Comparison of ENCODE assay signal across 8 cellular contexts in genomic region chr4:52052475-52052780, GRCh38. TPM values are rescaled to one million over a fixed set of nuclear protein-coding genes. Genes with fewer than 3 reads are reported as not detected.
DNase-seq lines count a peak whose midpoint lies in the region; ATAC-seq and TF ChIP-seq lines count a peak whose summit lies in the region.

No MANE protein-coding gene starts in this region.

- no peak for TF ChIP-seq CTCF in coronary artery (IDR thresholded peaks at IDR 0.05)

- CTCF ChIA-PET in activated CD4-positive, alpha-beta T cell treated with anti-CD3 and anti-CD28 coated beads, Interleukin-2, amount 10 ng/mL, durations not matched to agents 7 days and 5 days (lab: Charles Lee): no interaction called here

- H3K27ac Mint-ChIP-seq in activated CD4-positive, alpha-beta T cell treated with anti-CD3 and anti-CD28 coated beads, Interleukin-2, amount 10 ng/mL, durations not matched to agents 24 days and 14 days: no peak overlapping the region
- no peak overlapping the region for H3K27ac Mint-ChIP-seq in activated CD4-positive, alpha-beta T cell treated with anti-CD3 and anti-CD28 coated beads, Interleukin-2, amount 10 ng/mL, durations not matched to agents 7 days and 5 days
- peak overlapping the region in 3 of 6 donors; percentile 18 to 71 (median 34) for H3K27ac Mint-ChIP-seq in naive B cell

- DNase-seq in activated CD4-positive, alpha-beta T cell treated with anti-CD3 and anti-CD28 coated beads, Interleukin-2, amount 10 ng/mL, durations not matched to agents 24 days and 14 days: no peak
- DNase-seq in activated CD4-positive, alpha-beta T cell treated with anti-CD3 and anti-CD28 coated beads, Interleukin-2, amount 10 ng/mL, durations not matched to agents 7 days and 5 days: no peak
- DNase-seq in coronary artery (ENCODE audit: low spot score) (no peak), naive B cell (peak; percentile 9), NCI-H2227 (lab: John Stamatoyannopoulos, UW; ENCODE audit: unreplicated experiment) (no peak), foreskin melanocyte (no peak), NCI-H2196 treated with DMSO at 0.1 percent for 48 hours (lab: John Stamatoyannopoulos, UW; ENCODE audit: unreplicated experiment) (no peak)

- ATAC-seq in HG03064 (IDR thresholded peaks at IDR 0.05; ENCODE audit: low read depth, unreplicated experiment) (peak; percentile 40), naive B cell (ENCODE audit: low read depth in 2 of 2) (peak; percentile 48 to 56)

- intact Hi-C loops in activated CD4-positive, alpha-beta T cell treated with anti-CD3 and anti-CD28 coated beads, Interleukin-2, amount 10 ng/mL, durations not matched to agents 24 days and 14 days (cut with micrococcal nuclease): no loop called here

- H3K4me3 ChIP-seq in coronary artery: peak overlapping the region; percentile 74

- H3K27me3 Mint-ChIP-seq in activated CD4-positive, alpha-beta T cell treated with anti-CD3 and anti-CD28 coated beads, Interleukin-2, amount 10 ng/mL, durations not matched to agents 24 days and 14 days: peaks cover 65% of the 10 kb centered on the region
- peaks cover 63% of the 10 kb centered on the region for H3K27me3 Mint-ChIP-seq in activated CD4-positive, alpha-beta T cell treated with anti-CD3 and anti-CD28 coated beads, Interleukin-2, amount 10 ng/mL, durations not matched to agents 7 days and 5 days
- H3K27me3 Mint-ChIP-seq in naive B cell: peaks cover 28 to 63% (median 56%) of the 10 kb centered on the region in 3 donors

- POLR2A ChIA-PET in activated CD4-positive, alpha-beta T cell treated with anti-CD3 and anti-CD28 coated beads, Interleukin-2, amount 10 ng/mL, durations not matched to agents 7 days and 5 days (lab: Charles Lee): no interaction called here

- H3K27ac ChIP-seq in coronary artery: peak overlapping the region in 1 of 2 donors; percentile 61

- no peaks in the 10 kb centered on the region for H3K36me3 Mint-ChIP-seq in activated CD4-positive, alpha-beta T cell treated with anti-CD3 and anti-CD28 coated beads, Interleukin-2, amount 10 ng/mL, durations not matched to agents 24 days and 14 days (ENCODE audit: low read depth)
- no peaks in the 10 kb centered on the region for H3K36me3 Mint-ChIP-seq in activated CD4-positive, alpha-beta T cell treated with anti-CD3 and anti-CD28 coated beads, Interleukin-2, amount 10 ng/mL, durations not matched to agents 7 days and 5 days (ENCODE audit: low read depth)
- H3K36me3 Mint-ChIP-seq in naive B cell: peaks cover 0 to 8% of the 10 kb centered on the region in 2 donors

- no peaks in the 10 kb centered on the region for H3K9me3 Mint-ChIP-seq in activated CD4-positive, alpha-beta T cell treated with anti-CD3 and anti-CD28 coated beads, Interleukin-2, amount 10 ng/mL, durations not matched to agents 24 days and 14 days
- no peaks in the 10 kb centered on the region for H3K9me3 Mint-ChIP-seq in activated CD4-positive, alpha-beta T cell treated with anti-CD3 and anti-CD28 coated beads, Interleukin-2, amount 10 ng/mL, durations not matched to agents 7 days and 5 days
- H3K9me3 Mint-ChIP-seq in naive B cell: peaks cover 0 to 6% (median under 1%) of the 10 kb centered on the region in 7 donors

- H3K4me3 Mint-ChIP-seq in activated CD4-positive, alpha-beta T cell treated with anti-CD3 and anti-CD28 coated beads, Interleukin-2, amount 10 ng/mL, durations not matched to agents 24 days and 14 days: peak overlapping the region; percentile 29
- no peak overlapping the region for H3K4me3 Mint-ChIP-seq in activated CD4-positive, alpha-beta T cell treated with anti-CD3 and anti-CD28 coated beads, Interleukin-2, amount 10 ng/mL, durations not matched to agents 7 days and 5 days
- peak overlapping the region; percentile 71 to 92 (median 88) for H3K4me3 Mint-ChIP-seq in naive B cell

- H3K4me1 Mint-ChIP-seq in activated CD4-positive, alpha-beta T cell treated with anti-CD3 and anti-CD28 coated beads, Interleukin-2, amount 10 ng/mL, durations not matched to agents 24 days and 14 days: peaks cover 6% of the 10 kb centered on the region
- peaks cover 15% of the 10 kb centered on the region for H3K4me1 Mint-ChIP-seq in activated CD4-positive, alpha-beta T cell treated with anti-CD3 and anti-CD28 coated beads, Interleukin-2, amount 10 ng/mL, durations not matched to agents 7 days and 5 days
- H3K4me1 Mint-ChIP-seq in naive B cell: peaks cover 15 to 27% (median 23%) of the 10 kb centered on the region in 3 donors

RNA-seq across cellular contexts. Expression of gene SPATA18, which starts 1.3 kb away (rescaled TPM):
- total RNA-seq in activated CD4-positive, alpha-beta T cell treated with anti-CD3 and anti-CD28 coated beads, Interleukin-2, amount 10 ng/mL, durations not matched to agents 24 days and 14 days: 0.07 TPM in 1 of 2 replicates, not detected in the other
- under 1 TPM; 0.35 to 0.73 TPM for total RNA-seq in activated CD4-positive, alpha-beta T cell treated with anti-CD3 and anti-CD28 coated beads, Interleukin-2, amount 10 ng/mL, durations not matched to agents 7 days and 5 days
- polyA plus RNA-seq in naive B cell (ENCODE audit: low read depth in 6 of 6): 1 to 10 TPM in 3 of 6 donors, under 1 TPM in 2, not detected in 1; 0.11 to 2.2 (median 1.6) TPM

RNA-seq across cellular contexts. Expression of gene SGCB, which starts 14.3 kb away (rescaled TPM):
- total RNA-seq in activated CD4-positive, alpha-beta T cell treated with anti-CD3 and anti-CD28 coated beads, Interleukin-2, amount 10 ng/mL, durations not matched to agents 24 days and 14 days: 12.2 and 14.6 TPM in 2 replicates
- total RNA-seq in activated CD4-positive, alpha-beta T cell treated with anti-CD3 and anti-CD28 coated beads, Interleukin-2, amount 10 ng/mL, durations not matched to agents 7 days and 5 days: 10 to 100 TPM; 14.2 to 15.2 TPM
- 1 to 10 TPM; 4.4 to 8.3 (median 4.8) TPM for polyA plus RNA-seq in naive B cell (ENCODE audit: low read depth in 6 of 6)

RNA-seq across cellular contexts. Expression of gene LRRC66, which starts 32.3 kb away (rescaled TPM):
- total RNA-seq in activated CD4-positive, alpha-beta T cell treated with anti-CD3 and anti-CD28 coated beads, Interleukin-2, amount 10 ng/mL, durations not matched to agents 24 days and 14 days: 0.05 TPM in 2 replicates
- total RNA-seq in activated CD4-positive, alpha-beta T cell treated with anti-CD3 and anti-CD28 coated beads, Interleukin-2, amount 10 ng/mL, durations not matched to agents 7 days and 5 days: under 1 TPM; 0.12 to 0.27 TPM
- under 1 TPM in 1 of 6 donors, not detected in 5; 0.24 TPM for polyA plus RNA-seq in naive B cell (ENCODE audit: low read depth in 6 of 6)
